Comparison of ENCODE assay signal across 13 cellular contexts in the genomic region with DNA sequence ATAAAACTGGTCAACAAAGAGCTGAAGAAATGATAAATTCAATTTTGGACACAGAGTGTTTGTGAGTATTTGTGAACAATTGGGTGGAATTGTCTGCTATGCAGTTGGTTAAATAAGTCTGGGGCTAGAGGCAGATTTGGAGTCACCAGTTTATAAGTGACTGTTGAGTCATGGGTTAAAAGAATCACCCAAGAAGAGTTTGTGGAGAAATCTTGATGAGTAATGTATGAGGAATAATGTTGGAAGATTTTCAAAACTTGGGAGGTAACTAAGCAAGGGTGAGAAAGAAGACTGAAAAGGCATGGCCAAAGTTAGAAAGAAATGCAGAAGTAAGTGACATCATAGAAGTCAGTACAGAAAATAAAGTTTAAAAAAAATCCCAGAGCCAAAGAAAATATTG.
DNase-seq lines count a peak whose midpoint lies in the region; ATAC-seq and TF ChIP-seq lines count a peak whose summit lies in the region.
"Had no signal": no experiment of that assay in that cellular context is flagged by ENCODE, and none has a peak within 500 bp of the region (broad histone marks: within the 10 kb centered on the region; RNA-seq: fewer than 3 reads in every experiment).

No MANE protein-coding gene starts in this region.

- no peak for ATAC-seq in WTC11
- no peak for ATAC-seq in HG03097 (IDR thresholded peaks at IDR 0.05; ENCODE audit: low FRiP score, unreplicated experiment)
- no peak for ATAC-seq in activated T-helper 17 cell treated with anti-CD3 and anti-CD28 coated beads, Interleukin-2, amount 50 U/mL, for 72 hours (replicated peaks)
- ATAC-seq: right lobe of liver had no signal

- CTCF ChIA-PET in WTC11 (lab: Charles Lee) = no interaction called here

- H3K27ac Mint-ChIP-seq in WTC11 = peak overlapping the region; percentile 29
- H3K27ac Mint-ChIP-seq in activated T-helper 17 cell treated with anti-CD3 and anti-CD28 coated beads, Interleukin-2, amount 50 U/mL, for 72 hours = no peak overlapping the region
- H3K27ac Mint-ChIP-seq: activated naive CD8-positive, alpha-beta T cell treated with anti-CD3 and anti-CD28 coated beads, Interleukin-2, amount 10 ng/mL, durations not matched to agents 7 days and 5 days had no signal

- H3K4me2 ChIP-seq in skeletal muscle satellite cell (ENCODE audit: low read length) = peak overlapping the region; percentile 63

- no peak overlapping the region for H3K4me3 Mint-ChIP-seq in WTC11
- H3K4me3 Mint-ChIP-seq in activated T-helper 17 cell treated with anti-CD3 and anti-CD28 coated beads, Interleukin-2, amount 50 U/mL, for 72 hours = no peak overlapping the region
- H3K4me3 Mint-ChIP-seq: activated naive CD8-positive, alpha-beta T cell treated with anti-CD3 and anti-CD28 coated beads, Interleukin-2, amount 10 ng/mL, durations not matched to agents 7 days and 5 days had no signal

- DNase-seq in H4 (ENCODE audit: low spot score) = peak; percentile 90
- DNase-seq in WTC11 (ENCODE audit: low spot score) = no peak
- DNase-seq in fibroblast of villous mesenchyme (ENCODE audit: low read depth) = peak; percentile 80
- DNase-seq in occipital lobe (lab: John Stamatoyannopoulos, UW) = no peak
- no peak for DNase-seq in activated CD4-positive, alpha-beta T cell treated with anti-CD3 and anti-CD28 coated beads for 1 hour
- DNase-seq: activated naive CD8-positive, alpha-beta T cell treated with anti-CD3 and anti-CD28 coated beads, Interleukin-2, amount 10 ng/mL, durations not matched to agents 7 days and 5 days; Karpas-422; NCI-H2107; OCI-M1; right lobe of liver had no signal

- H3K4me1 ChIP-seq in skeletal muscle satellite cell (ENCODE audit: control insufficient read depth, insufficient read depth, low read length) = peaks cover 19% of the 10 kb centered on the region
- H3K4me1 ChIP-seq: right lobe of liver had no signal

- peaks cover 12% of the 10 kb centered on the region for H3K36me3 Mint-ChIP-seq in WTC11
- H3K36me3 Mint-ChIP-seq in activated T-helper 17 cell treated with anti-CD3 and anti-CD28 coated beads, Interleukin-2, amount 50 U/mL, for 72 hours (ENCODE audit: low read depth) = no peaks in the 10 kb centered on the region
- H3K36me3 Mint-ChIP-seq: activated naive CD8-positive, alpha-beta T cell treated with anti-CD3 and anti-CD28 coated beads, Interleukin-2, amount 10 ng/mL, durations not matched to agents 7 days and 5 days had no signal

- no peaks in the 10 kb centered on the region for H3K27me3 Mint-ChIP-seq in WTC11 (ENCODE audit: low read depth)
- H3K27me3 Mint-ChIP-seq in activated T-helper 17 cell treated with anti-CD3 and anti-CD28 coated beads, Interleukin-2, amount 50 U/mL, for 72 hours = no peaks in the 10 kb centered on the region
- H3K27me3 Mint-ChIP-seq: activated naive CD8-positive, alpha-beta T cell treated with anti-CD3 and anti-CD28 coated beads, Interleukin-2, amount 10 ng/mL, durations not matched to agents 7 days and 5 days had no signal

- no peaks in the 10 kb centered on the region for H3K27me3 ChIP-seq in skeletal muscle satellite cell (ENCODE audit: control insufficient read depth, insufficient read depth, low read length)
- H3K27me3 ChIP-seq: right lobe of liver had no signal

- H3K4me1 Mint-ChIP-seq in WTC11 = peaks cover 11% of the 10 kb centered on the region
- no peaks in the 10 kb centered on the region for H3K4me1 Mint-ChIP-seq in activated T-helper 17 cell treated with anti-CD3 and anti-CD28 coated beads, Interleukin-2, amount 50 U/mL, for 72 hours
- H3K4me1 Mint-ChIP-seq: activated naive CD8-positive, alpha-beta T cell treated with anti-CD3 and anti-CD28 coated beads, Interleukin-2, amount 10 ng/mL, durations not matched to agents 7 days and 5 days had no signal

- no peak overlapping the region for H3K9ac ChIP-seq in skeletal muscle satellite cell (ENCODE audit: low read depth, low read length)

- H3K4me3 ChIP-seq in fibroblast of villous mesenchyme (ENCODE audit: low read depth, low read length) (no peak overlapping the region), skeletal muscle satellite cell (ENCODE audit: low read length) (no peak overlapping the region)
- H3K4me3 ChIP-seq: right lobe of liver had no signal

- H3K36me3 ChIP-seq in skeletal muscle satellite cell (ENCODE audit: insufficient read depth, low read length) = no peaks in the 10 kb centered on the region
- H3K36me3 ChIP-seq: right lobe of liver had no signal

- POLR2A ChIA-PET in WTC11 (lab: Charles Lee) = no interaction called here

- no peaks in the 10 kb centered on the region for H3K9me3 ChIP-seq in skeletal muscle satellite cell (replicated peaks; ENCODE audit: low read length)
- H3K9me3 ChIP-seq: right lobe of liver had no signal

- no peak for TF ChIP-seq CTCF in WTC11 (IDR thresholded peaks at IDR 0.05)
- TF ChIP-seq CTCF in fibroblast of villous mesenchyme (IDR thresholded peaks at IDR 0.05; ENCODE audit: insufficient read depth, low read depth, low read length) = no peak

- H3K9me3 Mint-ChIP-seq in WTC11 = peaks cover 13% of the 10 kb centered on the region
- H3K9me3 Mint-ChIP-seq in activated T-helper 17 cell treated with anti-CD3 and anti-CD28 coated beads, Interleukin-2, amount 50 U/mL, for 72 hours = no peaks in the 10 kb centered on the region
- H3K9me3 Mint-ChIP-seq: activated naive CD8-positive, alpha-beta T cell treated with anti-CD3 and anti-CD28 coated beads, Interleukin-2, amount 10 ng/mL, durations not matched to agents 7 days and 5 days had no signal

TF ChIP-seq in WTC11, 78 proteins besides CTCF, POLR2A, EP300 and RAD21 (continues in another document):
- TF ChIP-seq ZNF317 (CRISPR knock-in tag; IDR thresholded peaks at IDR 0.05; ENCODE audit: borderline replicate concordance, low read depth) = no peak
- TF ChIP-seq TCF7 (CRISPR knock-in tag; IDR thresholded peaks at IDR 0.05; ENCODE audit: low read depth) = no peak
- TF ChIP-seq, protein P1, sequence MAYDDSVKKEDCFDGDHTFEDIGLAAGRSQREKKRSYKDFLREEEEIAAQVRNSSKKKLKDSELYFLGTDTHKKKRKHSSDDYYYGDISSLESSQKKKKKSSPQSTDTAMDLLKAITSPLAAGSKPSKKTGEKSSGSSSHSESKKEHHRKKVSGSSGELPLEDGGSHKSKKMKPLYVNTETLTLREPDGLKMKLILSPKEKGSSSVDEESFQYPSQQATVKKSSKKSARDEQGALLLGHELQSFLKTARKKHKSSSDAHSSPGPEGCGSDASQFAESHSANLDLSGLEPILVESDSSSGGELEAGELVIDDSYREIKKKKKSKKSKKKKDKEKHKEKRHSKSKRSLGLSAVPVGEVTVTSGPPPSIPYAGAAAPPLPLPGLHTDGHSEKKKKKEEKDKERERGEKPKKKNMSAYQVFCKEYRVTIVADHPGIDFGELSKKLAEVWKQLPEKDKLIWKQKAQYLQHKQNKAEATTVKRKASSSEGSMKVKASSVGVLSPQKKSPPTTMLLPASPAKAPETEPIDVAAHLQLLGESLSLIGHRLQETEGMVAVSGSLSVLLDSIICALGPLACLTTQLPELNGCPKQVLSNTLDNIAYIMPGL (CRISPR knock-in tag; IDR thresholded peaks at IDR 0.05) = no peak
- TF ChIP-seq, protein P2, sequence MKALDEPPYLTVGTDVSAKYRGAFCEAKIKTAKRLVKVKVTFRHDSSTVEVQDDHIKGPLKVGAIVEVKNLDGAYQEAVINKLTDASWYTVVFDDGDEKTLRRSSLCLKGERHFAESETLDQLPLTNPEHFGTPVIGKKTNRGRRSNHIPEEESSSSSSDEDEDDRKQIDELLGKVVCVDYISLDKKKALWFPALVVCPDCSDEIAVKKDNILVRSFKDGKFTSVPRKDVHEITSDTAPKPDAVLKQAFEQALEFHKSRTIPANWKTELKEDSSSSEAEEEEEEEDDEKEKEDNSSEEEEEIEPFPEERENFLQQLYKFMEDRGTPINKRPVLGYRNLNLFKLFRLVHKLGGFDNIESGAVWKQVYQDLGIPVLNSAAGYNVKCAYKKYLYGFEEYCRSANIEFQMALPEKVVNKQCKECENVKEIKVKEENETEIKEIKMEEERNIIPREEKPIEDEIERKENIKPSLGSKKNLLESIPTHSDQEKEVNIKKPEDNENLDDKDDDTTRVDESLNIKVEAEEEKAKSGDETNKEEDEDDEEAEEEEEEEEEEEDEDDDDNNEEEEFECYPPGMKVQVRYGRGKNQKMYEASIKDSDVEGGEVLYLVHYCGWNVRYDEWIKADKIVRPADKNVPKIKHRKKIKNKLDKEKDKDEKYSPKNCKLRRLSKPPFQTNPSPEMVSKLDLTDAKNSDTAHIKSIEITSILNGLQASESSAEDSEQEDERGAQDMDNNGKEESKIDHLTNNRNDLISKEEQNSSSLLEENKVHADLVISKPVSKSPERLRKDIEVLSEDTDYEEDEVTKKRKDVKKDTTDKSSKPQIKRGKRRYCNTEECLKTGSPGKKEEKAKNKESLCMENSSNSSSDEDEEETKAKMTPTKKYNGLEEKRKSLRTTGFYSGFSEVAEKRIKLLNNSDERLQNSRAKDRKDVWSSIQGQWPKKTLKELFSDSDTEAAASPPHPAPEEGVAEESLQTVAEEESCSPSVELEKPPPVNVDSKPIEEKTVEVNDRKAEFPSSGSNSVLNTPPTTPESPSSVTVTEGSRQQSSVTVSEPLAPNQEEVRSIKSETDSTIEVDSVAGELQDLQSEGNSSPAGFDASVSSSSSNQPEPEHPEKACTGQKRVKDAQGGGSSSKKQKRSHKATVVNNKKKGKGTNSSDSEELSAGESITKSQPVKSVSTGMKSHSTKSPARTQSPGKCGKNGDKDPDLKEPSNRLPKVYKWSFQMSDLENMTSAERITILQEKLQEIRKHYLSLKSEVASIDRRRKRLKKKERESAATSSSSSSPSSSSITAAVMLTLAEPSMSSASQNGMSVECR (CRISPR knock-in tag; IDR thresholded peaks at IDR 0.05; ENCODE audit: borderline replicate concordance) = no peak
- TF ChIP-seq ZNF232 (CRISPR knock-in tag; IDR thresholded peaks at IDR 0.05) = no peak
- TF ChIP-seq GTF2I (CRISPR knock-in tag; conservative IDR thresholded peaks at IDR 0.05) = no peak
- no peak for TF ChIP-seq ZBTB21 (CRISPR knock-in tag; IDR thresholded peaks at IDR 0.05; ENCODE audit: borderline replicate concordance)
- no peak for TF ChIP-seq ZNF396 (CRISPR knock-in tag; IDR thresholded peaks at IDR 0.05; ENCODE audit: borderline replicate concordance)
- TF ChIP-seq FOXP1 (CRISPR knock-in tag; IDR thresholded peaks at IDR 0.05; ENCODE audit: borderline replicate concordance) = no peak
- no peak for TF ChIP-seq TEAD4 (CRISPR knock-in tag; IDR thresholded peaks at IDR 0.05)
- TF ChIP-seq NFE2L1 (CRISPR knock-in tag; IDR thresholded peaks at IDR 0.05) = no peak
- no peak for TF ChIP-seq ZNF219 (CRISPR knock-in tag; IDR thresholded peaks at IDR 0.05; ENCODE audit: borderline replicate concordance)

Comparison
In these comparisons a context has a peak if more than half of its experiments do, and no peak if none do; other contexts are left out.
1. DNase-seq: peak in H4 (single experiment) and fibroblast of villous mesenchyme (single experiment); none in WTC11 (single experiment), occipital lobe (single experiment) and activated CD4-positive, alpha-beta T cell treated with anti-CD3 and anti-CD28 coated beads for 1 hour (single experiment).